Comparison of ENCODE assay signal across 9 cellular contexts in genomic region chr7:70736715-70737460, GRCh38.
DNase-seq lines count a peak whose midpoint lies in the region; ATAC-seq and TF ChIP-seq lines count a peak whose summit lies in the region.
"Had no signal": no experiment of that assay in that cellular context is flagged by ENCODE, and none has a peak within 500 bp of the region (broad histone marks: within the 10 kb centered on the region; RNA-seq: fewer than 3 reads in every experiment).

No MANE protein-coding gene starts in this region.

- no peak overlapping the region for H3K27ac ChIP-seq in Karpas-422 (ENCODE audit: low read length)

- H3K4me3 ChIP-seq in Karpas-422 (ENCODE audit: low read length) (no peak overlapping the region), endocrine pancreas (ENCODE audit: control insufficient read depth, insufficient read depth, low read length) (peak overlapping the region; percentile 62)

- no peak for TF ChIP-seq CTCF in AG09319 (IDR thresholded peaks at IDR 0.05; ENCODE audit: low read depth, low read length)
- TF ChIP-seq CTCF in natural killer cell (IDR thresholded peaks at IDR 0.05): no peak

- H3K36me3 ChIP-seq in Karpas-422 (ENCODE audit: insufficient read depth, low read length) (no peaks in the 10 kb centered on the region), endocrine pancreas (ENCODE audit: control insufficient read depth, insufficient read depth, low read length) (no peaks in the 10 kb centered on the region)

- no peak overlapping the region for H3K9ac ChIP-seq in Karpas-422 (ENCODE audit: low read length)
- H3K9ac ChIP-seq in endocrine pancreas (ENCODE audit: control insufficient read depth, insufficient read depth, low read length): no peak overlapping the region

- H3K4me2 ChIP-seq in Karpas-422 (ENCODE audit: low read depth, low read length, poor library complexity, severe bottlenecking): peak overlapping the region; percentile 18

- no peak overlapping the region for H2AFZ ChIP-seq in Karpas-422 (ENCODE audit: low read length)

- ATAC-seq in natural killer cell (no peak), HG03108 (IDR thresholded peaks at IDR 0.05; ENCODE audit: unreplicated experiment) (no peak)

- no peaks in the 10 kb centered on the region for H3K36me3 Mint-ChIP-seq in natural killer cell
- no peaks in the 10 kb centered on the region for H3K36me3 Mint-ChIP-seq in activated naive CD4-positive, alpha-beta T cell treated with anti-CD3 and anti-CD28 coated beads, Interleukin-2, amount 10 ng/mL, durations not matched to agents 7 days and 5 days

- peaks cover 81 to 86% of the 10 kb centered on the region in 2 donors for H3K4me1 Mint-ChIP-seq in natural killer cell
- H3K4me1 Mint-ChIP-seq in activated naive CD4-positive, alpha-beta T cell treated with anti-CD3 and anti-CD28 coated beads, Interleukin-2, amount 10 ng/mL, durations not matched to agents 7 days and 5 days: no peaks in the 10 kb centered on the region

- H3K9me3 Mint-ChIP-seq in natural killer cell: no peaks in the 10 kb centered on the region
- no peaks in the 10 kb centered on the region for H3K9me3 Mint-ChIP-seq in activated naive CD4-positive, alpha-beta T cell treated with anti-CD3 and anti-CD28 coated beads, Interleukin-2, amount 10 ng/mL, durations not matched to agents 7 days and 5 days

- no peaks in the 10 kb centered on the region for H3K27me3 ChIP-seq in Karpas-422 (ENCODE audit: low read length)
- H3K27me3 ChIP-seq in endocrine pancreas (ENCODE audit: control insufficient read depth, insufficient read depth, low read length): no peaks in the 10 kb centered on the region

- H3K4me3 Mint-ChIP-seq in natural killer cell: peak overlapping the region; percentile 8
- H3K4me3 Mint-ChIP-seq in activated naive CD4-positive, alpha-beta T cell treated with anti-CD3 and anti-CD28 coated beads, Interleukin-2, amount 10 ng/mL, durations not matched to agents 7 days and 5 days: no peak overlapping the region

- no peaks in the 10 kb centered on the region for H4K20me1 ChIP-seq in Karpas-422 (ENCODE audit: insufficient read depth, low read depth, low read length)

- H3K9me3 ChIP-seq in Karpas-422 (ENCODE audit: low read length) (no peaks in the 10 kb centered on the region), endocrine pancreas (ENCODE audit: control insufficient read depth, low read length) (no peaks in the 10 kb centered on the region)

- no peaks in the 10 kb centered on the region for H3K9me2 ChIP-seq in Karpas-422 (replicated peaks; ENCODE audit: insufficient read depth, low read length)

- H3K79me2 ChIP-seq in Karpas-422 (ENCODE audit: low read length): peaks cover 78% of the 10 kb centered on the region

- H3K27ac Mint-ChIP-seq in natural killer cell: peak overlapping the region; percentile 47 to 79
- no peak overlapping the region for H3K27ac Mint-ChIP-seq in activated naive CD4-positive, alpha-beta T cell treated with anti-CD3 and anti-CD28 coated beads, Interleukin-2, amount 10 ng/mL, durations not matched to agents 7 days and 5 days

- DNase-seq in AG09319 (ENCODE audit: extremely low read depth, low read depth) (peak; percentile 11), Karpas-422 (no peak), natural killer cell (no peak), posterior vena cava (ENCODE audit: low spot score) (no peak), NCI-H748 treated with DMSO at 0.1 percent for 48 hours (lab: John Stamatoyannopoulos, UW) (no peak)
- no peak for DNase-seq in activated naive CD4-positive, alpha-beta T cell treated with anti-CD3 and anti-CD28 coated beads, Interleukin-2, amount 10 ng/mL, durations not matched to agents 7 days and 5 days
- DNase-seq: activated CD8-positive, alpha-beta memory T cell treated with anti-CD3 and anti-CD28 coated beads for 24 hours had no signal

- H3K4me1 ChIP-seq in Karpas-422 (ENCODE audit: low read length) (peaks cover 73% of the 10 kb centered on the region), endocrine pancreas (ENCODE audit: control insufficient read depth, insufficient read depth, low read length) (no peaks in the 10 kb centered on the region)

- intact Hi-C loops in natural killer cell (cut with micrococcal nuclease): no loop called here
- intact Hi-C loops in posterior vena cava (cut with DNase I): no loop called here

- CTCF ChIA-PET in activated naive CD4-positive, alpha-beta T cell treated with anti-CD3 and anti-CD28 coated beads, Interleukin-2, amount 10 ng/mL, durations not matched to agents 7 days and 5 days (lab: Charles Lee): no interaction called here

- H3K27me3 Mint-ChIP-seq in natural killer cell (ENCODE audit: low read depth in 2 of 2): no peaks in the 10 kb centered on the region
- no peaks in the 10 kb centered on the region for H3K27me3 Mint-ChIP-seq in activated naive CD4-positive, alpha-beta T cell treated with anti-CD3 and anti-CD28 coated beads, Interleukin-2, amount 10 ng/mL, durations not matched to agents 7 days and 5 days
